In the genomic region with DNA sequence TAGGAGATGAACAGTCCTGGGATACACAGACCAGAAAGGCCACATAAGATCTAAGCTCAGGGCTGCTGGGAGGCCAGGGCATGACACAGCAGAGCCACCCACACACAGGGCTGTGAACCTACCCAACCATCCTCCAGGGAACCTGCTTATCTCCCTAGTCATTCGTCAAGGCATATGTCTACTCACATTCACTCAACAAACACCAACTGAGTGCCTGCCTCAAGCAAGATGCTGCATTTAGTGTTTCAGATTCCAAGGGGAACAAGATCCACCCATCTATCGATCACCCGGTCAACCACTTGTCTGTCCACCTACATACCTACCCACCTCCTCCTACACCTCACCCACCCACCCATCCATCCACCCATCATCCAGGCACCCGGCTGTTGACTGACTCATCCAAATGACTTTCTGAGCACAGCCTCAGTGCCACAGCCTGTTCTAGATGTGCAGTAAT, we compare ENCODE assay signal across 9 cellular contexts. TPM values are rescaled to one million over a fixed set of nuclear protein-coding genes. Genes with fewer than 3 reads are reported as not detected.
A peak's percentile ranks its signal among the peaks of the same experiment; 100 is the strongest.
DNase-seq lines count a peak whose midpoint lies in the region; ATAC-seq and TF ChIP-seq lines count a peak whose summit lies in the region.
"Had no signal": no experiment of that assay in that cellular context is flagged by ENCODE, and none has a peak within 500 bp of the region (broad histone marks: within the 10 kb centered on the region; RNA-seq: fewer than 3 reads in every experiment).

No MANE protein-coding gene starts in this region.

- 0 out of 2 replicates have a peak, but pooled peaks cover 3% of the 10 kb centered on the region for H4K20me1 ChIP-seq in DOHH2 (ENCODE audit: control insufficient read depth, insufficient read depth, low read depth, low read length)

- H3K36me3 ChIP-seq in DOHH2 (ENCODE audit: control insufficient read depth, low read length) (peaks cover 18% of the 10 kb centered on the region; the same call in 1 of the 2 replicates), MG63 (peaks cover 33% of the 10 kb centered on the region)

- H3K27ac Mint-ChIP-seq in activated naive CD8-positive, alpha-beta T cell treated with anti-CD3 and anti-CD28 coated beads for 36 hours, result peak overlapping the region; percentile 44
- H3K27ac Mint-ChIP-seq in naive B cell, result peak overlapping the region in 3 of 6 donors; percentile 49 to 87 (median 87)

- in situ Hi-C loops in GM13976 (cut with MboI; ENCODE audit: low sequenced_read_pairs, unreplicated experiment), result loop anchor here (25.0 kb wide), 1 partner anchor 102 kb away; no protein-coding TSS in a partner anchor

- H3K9me2 ChIP-seq in DOHH2 (replicated peaks; ENCODE audit: control insufficient read depth, low read length), result no peaks in the 10 kb centered on the region

- H3F3A ChIP-seq in DOHH2 (ENCODE audit: control insufficient read depth, insufficient read depth), result peaks cover 17% of the 10 kb centered on the region

- DNase-seq in MG63 (no peak), naive B cell (no peak), GM13976 (ENCODE audit: low spot score) (no peak), sciatic nerve (ENCODE audit: low spot score) (no peak), SIG-M5 treated with dmso at 0.1 percent for 504 hours (lab: John Stamatoyannopoulos, UW; ENCODE audit: unreplicated experiment) (no peak), NOMO-1 treated with dmso at 0.1 percent for 144 hours (lab: John Stamatoyannopoulos, UW; ENCODE audit: unreplicated experiment) (no peak)
- DNase-seq in activated naive CD8-positive, alpha-beta T cell treated with anti-CD3 and anti-CD28 coated beads for 36 hours, result no peak
- DNase-seq: NCI-H510A had no signal

- peaks cover 22% of the 10 kb centered on the region for H3K36me3 Mint-ChIP-seq in activated naive CD8-positive, alpha-beta T cell treated with anti-CD3 and anti-CD28 coated beads for 36 hours
- H3K36me3 Mint-ChIP-seq in naive B cell, result peaks cover 0 to 6% of the 10 kb centered on the region in 2 donors

- H3K4me1 Mint-ChIP-seq in activated naive CD8-positive, alpha-beta T cell treated with anti-CD3 and anti-CD28 coated beads for 36 hours, result peaks cover 30% of the 10 kb centered on the region
- H3K4me1 Mint-ChIP-seq in naive B cell, result peaks cover 45 to 52% (median 47%) of the 10 kb centered on the region in 3 donors

- intact Hi-C loops in sciatic nerve (cut with DNase I), result no loop called here

- H3K4me3 Mint-ChIP-seq in activated naive CD8-positive, alpha-beta T cell treated with anti-CD3 and anti-CD28 coated beads for 36 hours, result peak overlapping the region; percentile 95
- peak overlapping the region; percentile 73 to 98 (median 88) for H3K4me3 Mint-ChIP-seq in naive B cell

- H3K27me3 ChIP-seq in DOHH2 (ENCODE audit: control insufficient read depth, low read length) (no peaks in the 10 kb centered on the region), MG63 (no peaks in the 10 kb centered on the region)

- H3K27ac ChIP-seq in DOHH2 (ENCODE audit: low read depth, low read length), result no peak overlapping the region

- peak overlapping the region; percentile 74 for H3K4me2 ChIP-seq in DOHH2 (ENCODE audit: low read length)

- H3K79me2 ChIP-seq in DOHH2 (ENCODE audit: control insufficient read depth, low read length), result peaks cover 25% of the 10 kb centered on the region

- TF ChIP-seq CTCF in DOHH2 (IDR thresholded peaks at IDR 0.05; ENCODE audit: low read depth, low read length, poor library complexity, severe bottlenecking) (no peak), GM13976 (IDR thresholded peaks at IDR 0.05; ENCODE audit: borderline replicate concordance, control extremely low read depth, extremely low read depth, insufficient read depth, missing control alignments) (no peak)

- ATAC-seq in naive B cell (ENCODE audit: low read depth in 2 of 2) (no peak), sciatic nerve (no peak)

- peaks cover 31% of the 10 kb centered on the region for H3K4me1 ChIP-seq in DOHH2 (ENCODE audit: control insufficient read depth, low read length)

- no peaks in the 10 kb centered on the region for H3K9me3 Mint-ChIP-seq in activated naive CD8-positive, alpha-beta T cell treated with anti-CD3 and anti-CD28 coated beads for 36 hours
- H3K9me3 Mint-ChIP-seq in naive B cell, result no peaks in the 10 kb centered on the region

- peaks cover 4% of the 10 kb centered on the region for H3K27me3 Mint-ChIP-seq in activated naive CD8-positive, alpha-beta T cell treated with anti-CD3 and anti-CD28 coated beads for 36 hours
- H3K27me3 Mint-ChIP-seq in naive B cell, result peaks cover 0 to 4% (median 0%) of the 10 kb centered on the region in 3 donors

- peak overlapping the region; percentile 81 for H3K4me3 ChIP-seq in DOHH2 (ENCODE audit: low read length)
- H3K4me3 ChIP-seq in MG63, result peak overlapping the region; percentile 70

- no peaks in the 10 kb centered on the region for H3K9me3 ChIP-seq in DOHH2 (ENCODE audit: control insufficient read depth, insufficient read depth, low read length)
- H3K9me3 ChIP-seq in MG63, result no peaks in the 10 kb centered on the region

RNA-seq across cellular contexts. Expression of gene DPM2, which starts 1.9 kb away (rescaled TPM):
- total RNA-seq in MG63 (2014; rRNA removed; shearing (Covaris generic); ENCODE audit: low replicate concordance), result 23.3 and 38.9 TPM in 2 replicates
- total RNA-seq in activated naive CD8-positive, alpha-beta T cell treated with anti-CD3 and anti-CD28 coated beads for 36 hours, result 10 to 100 TPM; 55.4 to 57.6 TPM
- 10 to 100 TPM; 46.3 to 78.7 (median 54.2) TPM for polyA plus RNA-seq in naive B cell (ENCODE audit: low read depth in 6 of 6)
- total RNA-seq in sciatic nerve, result 24.6 TPM

RNA-seq across cellular contexts. Expression of gene PIP5KL1, which starts 5.2 kb away (rescaled TPM):
- 0.13 TPM in 1 of 2 replicates, not detected in the other for total RNA-seq in MG63 (2014; rRNA removed; shearing (Covaris generic); ENCODE audit: low replicate concordance)
- 1 to 10 TPM; 2.3 to 3.2 TPM for total RNA-seq in activated naive CD8-positive, alpha-beta T cell treated with anti-CD3 and anti-CD28 coated beads for 36 hours
- 1 to 10 TPM in 1 of 6 donors, under 1 TPM in 1, not detected in 4; 0.73 to 1.0 TPM for polyA plus RNA-seq in naive B cell (ENCODE audit: low read depth in 6 of 6)
- 2.0 TPM for total RNA-seq in sciatic nerve

RNA-seq across cellular contexts. Expression of gene ST6GALNAC4, which starts 19.0 kb away (rescaled TPM):
- 4.7 and 26.9 TPM in 2 replicates for total RNA-seq in MG63 (2014; rRNA removed; shearing (Covaris generic); ENCODE audit: low replicate concordance)
- total RNA-seq in activated naive CD8-positive, alpha-beta T cell treated with anti-CD3 and anti-CD28 coated beads for 36 hours, result 10 to 100 TPM; 45.3 to 51.2 TPM
- polyA plus RNA-seq in naive B cell (ENCODE audit: low read depth in 6 of 6), result 10 to 100 TPM; 19.7 to 36.6 (median 25.0) TPM
- 19.6 TPM for total RNA-seq in sciatic nerve

RNA-seq across cellular contexts. Expression of gene ST6GALNAC6, which starts 36.4 kb away (rescaled TPM):
- 40.5 and 47.3 TPM in 2 replicates for total RNA-seq in MG63 (2014; rRNA removed; shearing (Covaris generic); ENCODE audit: low replicate concordance)
- 10 to 100 TPM; 44.5 to 45.1 TPM for total RNA-seq in activated naive CD8-positive, alpha-beta T cell treated with anti-CD3 and anti-CD28 coated beads for 36 hours
- 10 to 100 TPM; 17.2 to 27.8 (median 19.8) TPM for polyA plus RNA-seq in naive B cell (ENCODE audit: low read depth in 6 of 6)
- 108 TPM for total RNA-seq in sciatic nerve

RNA-seq across cellular contexts. Expression of gene EEIG1, which starts 45.0 kb away (rescaled TPM):
- total RNA-seq in MG63 (2014; rRNA removed; shearing (Covaris generic); ENCODE audit: low replicate concordance), result 10.3 and 11.8 TPM in 2 replicates
- 10 to 100 TPM; 77.2 to 83.8 TPM for total RNA-seq in activated naive CD8-positive, alpha-beta T cell treated with anti-CD3 and anti-CD28 coated beads for 36 hours
- 10 to 100 TPM; 12.3 to 36.9 (median 21.6) TPM for polyA plus RNA-seq in naive B cell (ENCODE audit: low read depth in 6 of 6)
- total RNA-seq in sciatic nerve, result 96.8 TPM
